ENCODE assay signal across 8 cellular contexts in the genomic region with DNA sequence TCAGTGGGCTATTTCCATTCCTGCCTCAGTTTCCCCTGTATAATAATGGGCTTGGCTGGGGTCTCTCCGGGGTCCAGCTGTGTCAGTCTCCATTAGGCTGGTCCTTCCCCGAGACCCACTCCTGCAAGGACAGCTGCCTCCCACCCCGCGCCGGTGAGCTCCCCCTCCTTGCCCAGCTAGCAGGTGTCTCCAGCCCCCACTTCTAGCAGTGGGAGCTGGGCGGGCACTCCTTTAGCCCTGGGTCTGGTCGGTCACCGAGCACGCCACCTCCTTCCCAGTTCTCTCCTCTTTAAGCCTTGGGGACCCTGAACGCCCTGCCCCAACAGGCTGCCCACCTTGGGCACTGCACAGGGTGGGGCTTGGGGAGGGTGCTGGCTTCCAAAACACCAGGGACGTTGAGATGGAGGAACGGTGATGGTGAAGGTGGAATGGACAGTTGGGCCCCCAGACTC. TPM values are rescaled to one million over a fixed set of nuclear protein-coding genes. Genes with fewer than 3 reads are reported as not detected.
DNase-seq lines count a peak whose midpoint lies in the region; ATAC-seq and TF ChIP-seq lines count a peak whose summit lies in the region.

No MANE protein-coding gene starts in this region.

- H3K27ac ChIP-seq in smooth muscle cell (ENCODE audit: low read depth), result peak overlapping the region; percentile 30

- peak overlapping the region; percentile 82 for H3K4me3 ChIP-seq in smooth muscle cell

- no peak overlapping the region for H2AFZ ChIP-seq in smooth muscle cell (ENCODE audit: low read depth)

- peak overlapping the region; percentile 89 for H3K4me2 ChIP-seq in smooth muscle cell

- H3K27me3 Mint-ChIP-seq in HFFc6 (ENCODE audit: insufficient read depth) (peaks cover 11% of the 10 kb centered on the region), WTC11 (ENCODE audit: low read depth) (peaks cover 90% of the 10 kb centered on the region)

- H3K27ac Mint-ChIP-seq in HFFc6 (peak overlapping the region; percentile 96), WTC11 (no peak overlapping the region)

- peaks cover 13% of the 10 kb centered on the region for H3K27me3 ChIP-seq in smooth muscle cell (ENCODE audit: low read depth)

- H3K4me3 Mint-ChIP-seq in HFFc6 (peak overlapping the region; percentile 87), WTC11 (peak overlapping the region; percentile 68)

- H3K36me3 ChIP-seq in smooth muscle cell (ENCODE audit: low read depth), result no peaks in the 10 kb centered on the region

- H3K9me3 Mint-ChIP-seq in HFFc6 (no peaks in the 10 kb centered on the region), WTC11 (no peaks in the 10 kb centered on the region)

- intact Hi-C loops in left ventricle myocardium superior (cut with micrococcal nuclease), result no loop called here

- H3K4me1 Mint-ChIP-seq in HFFc6 (ENCODE audit: low read depth), result peaks cover 58% of the 10 kb centered on the region
- H3K4me1 Mint-ChIP-seq in WTC11, result peaks cover 15% of the 10 kb centered on the region

- peaks cover 21% of the 10 kb centered on the region for H3K79me2 ChIP-seq in smooth muscle cell (ENCODE audit: low read depth)

- H3K4me1 ChIP-seq in smooth muscle cell (ENCODE audit: low read depth), result peaks cover 15% of the 10 kb centered on the region

- peaks cover 35% of the 10 kb centered on the region for H4K20me1 ChIP-seq in smooth muscle cell (ENCODE audit: low read depth)

- POLR2A ChIA-PET in WTC11 (lab: Charles Lee), result no interaction called here

- H3K36me3 Mint-ChIP-seq in HFFc6 (ENCODE audit: low read depth) (peaks cover 20% of the 10 kb centered on the region; the same call in 1 of the 2 replicates), WTC11 (no peaks in the 10 kb centered on the region)

- 36% methylated on average over 12 of the region's 12 CpGs for WGBS in smooth muscle cell (ENCODE audit: low lambda C conversion rate)

- H3K9me3 ChIP-seq in smooth muscle cell (replicated peaks; ENCODE audit: low read depth), result no peaks in the 10 kb centered on the region

- DNase-seq in HFFc6 (no peak), WTC11 (ENCODE audit: low spot score) (no peak), left ventricle myocardium superior (peak; percentile 33), smooth muscle cell (lab: John Stamatoyannopoulos, UW; ENCODE audit: unreplicated experiment) (no peak), H4 (ENCODE audit: low spot score) (no peak), NOMO-1 treated with DMSO at 0.1 percent for 48 hours (lab: John Stamatoyannopoulos, UW; ENCODE audit: unreplicated experiment) (no peak), cortex of kidney (lab: John Stamatoyannopoulos, UW) (no peak), NCI-H2227 treated with DMSO at 0.1 percent for 48 hours (lab: John Stamatoyannopoulos, UW) (no peak)

- CTCF ChIA-PET in WTC11 (lab: Charles Lee), result interaction anchor here (0.8 to 6.4 kb wide), 10 partner anchors 10 to 453 kb away, joined by 3 to 46 read pairs (median 8); a partner anchor contains a TSS

- no peak overlapping the region for H3K9ac ChIP-seq in smooth muscle cell (ENCODE audit: low read depth)

- H3F3A ChIP-seq in smooth muscle cell (ENCODE audit: low read depth), result peaks cover 23% of the 10 kb centered on the region

- TF ChIP-seq CTCF in HFFc6 (IDR thresholded peaks at IDR 0.05) (no peak), WTC11 (IDR thresholded peaks at IDR 0.05) (no peak), smooth muscle cell (IDR thresholded peaks at IDR 0.05; ENCODE audit: borderline replicate concordance, insufficient read depth, poor library complexity, severe bottlenecking) (no peak)

- no peak for ATAC-seq in WTC11
- no peak for ATAC-seq in left ventricle myocardium superior

TF ChIP-seq in WTC11, 78 proteins besides CTCF, POLR2A, EP300 and RAD21:
- no peak for TF ChIP-seq ZBTB21 (CRISPR knock-in tag; IDR thresholded peaks at IDR 0.05; ENCODE audit: borderline replicate concordance)
- TF ChIP-seq ETV6 (CRISPR knock-in tag; IDR thresholded peaks at IDR 0.05), result no peak
- TF ChIP-seq TEAD4 (CRISPR knock-in tag; IDR thresholded peaks at IDR 0.05), result no peak
- TF ChIP-seq ATF1 (CRISPR knock-in tag; IDR thresholded peaks at IDR 0.05), result no peak
- TF ChIP-seq, protein P1, sequence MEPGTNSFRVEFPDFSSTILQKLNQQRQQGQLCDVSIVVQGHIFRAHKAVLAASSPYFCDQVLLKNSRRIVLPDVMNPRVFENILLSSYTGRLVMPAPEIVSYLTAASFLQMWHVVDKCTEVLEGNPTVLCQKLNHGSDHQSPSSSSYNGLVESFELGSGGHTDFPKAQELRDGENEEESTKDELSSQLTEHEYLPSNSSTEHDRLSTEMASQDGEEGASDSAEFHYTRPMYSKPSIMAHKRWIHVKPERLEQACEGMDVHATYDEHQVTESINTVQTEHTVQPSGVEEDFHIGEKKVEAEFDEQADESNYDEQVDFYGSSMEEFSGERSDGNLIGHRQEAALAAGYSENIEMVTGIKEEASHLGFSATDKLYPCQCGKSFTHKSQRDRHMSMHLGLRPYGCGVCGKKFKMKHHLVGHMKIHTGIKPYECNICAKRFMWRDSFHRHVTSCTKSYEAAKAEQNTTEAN (CRISPR knock-in tag; IDR thresholded peaks at IDR 0.05), result no peak
- no peak for TF ChIP-seq ZNF416 (CRISPR knock-in tag; IDR thresholded peaks at IDR 0.05)
- no peak for TF ChIP-seq ZNF232 (CRISPR knock-in tag; IDR thresholded peaks at IDR 0.05)
- TF ChIP-seq GTF2I (CRISPR knock-in tag; conservative IDR thresholded peaks at IDR 0.05), result no peak
- no peak for TF ChIP-seq OVOL2 (CRISPR knock-in tag; IDR thresholded peaks at IDR 0.05; ENCODE audit: borderline replicate concordance)
- TF ChIP-seq ZNF423 (CRISPR knock-in tag; IDR thresholded peaks at IDR 0.05), result no peak
- no peak for TF ChIP-seq NR3C1 (CRISPR knock-in tag; conservative IDR thresholded peaks at IDR 0.05; ENCODE audit: low read depth)
- TF ChIP-seq ZNF121 (CRISPR knock-in tag; IDR thresholded peaks at IDR 0.05), result no peak

RNA-seq across cellular contexts. Expression of a gene that starts 10.5 kb away (rescaled TPM):
- total RNA-seq in HFFc6 (2021; fragmentation: NEBNext Ultra II Directional; extraction: Animal tissue kit (Norgen Biotek cat#: 25700)), result 10 to 100 TPM; 42.3 to 71.4 (median 67.3) TPM
- total RNA-seq in WTC11 (2021), result 0.09 to 0.41 TPM (median 0.21 TPM) in 3 replicates
- total RNA-seq in left ventricle myocardium superior, result 9.1 TPM
- 40.0 and 46.7 TPM in 2 replicates for total RNA-seq in smooth muscle cell
- 96.5 and 146 TPM in 2 replicates for polyA plus RNA-seq in smooth muscle cell
- 0.95 and 1.5 TPM in 2 replicates for total RNA-seq in H4 (2014; rRNA removed; shearing (Covaris generic))

RNA-seq across cellular contexts. Expression of a gene that starts 42.1 kb away (rescaled TPM):
- under 1 TPM in 3 of 6 experiments, not detected in 3; 0.11 to 0.26 (median 0.18) TPM for total RNA-seq in HFFc6 (2021; fragmentation: NEBNext Ultra II Directional; extraction: Animal tissue kit (Norgen Biotek cat#: 25700))
- total RNA-seq in WTC11 (2021) (not detected in 3 replicates), left ventricle myocardium superior (not detected), smooth muscle cell (14.1 and 15.4 TPM in 2 replicates)
- 14.6 and 22.7 TPM in 2 replicates for polyA plus RNA-seq in smooth muscle cell
- total RNA-seq in H4 (2014; rRNA removed; shearing (Covaris generic)), result not detected in 2 replicates

Comparison
In these comparisons a context has a peak if more than half of its experiments do, and no peak if none do; other contexts are left out.
1. RNA of a gene that starts 42.1 kb away (total RNA-seq): 14.1 to 15.4 TPM in smooth muscle cell; 0.11 to 0.26 TPM in HFFc6, not detected in WTC11, not detected in H4 and not detected in left ventricle myocardium superior (single experiment); every median in the first group is over 10 times any median in the second.